Comparison of ENCODE assay signal across 24 cellular contexts in the genomic region with DNA sequence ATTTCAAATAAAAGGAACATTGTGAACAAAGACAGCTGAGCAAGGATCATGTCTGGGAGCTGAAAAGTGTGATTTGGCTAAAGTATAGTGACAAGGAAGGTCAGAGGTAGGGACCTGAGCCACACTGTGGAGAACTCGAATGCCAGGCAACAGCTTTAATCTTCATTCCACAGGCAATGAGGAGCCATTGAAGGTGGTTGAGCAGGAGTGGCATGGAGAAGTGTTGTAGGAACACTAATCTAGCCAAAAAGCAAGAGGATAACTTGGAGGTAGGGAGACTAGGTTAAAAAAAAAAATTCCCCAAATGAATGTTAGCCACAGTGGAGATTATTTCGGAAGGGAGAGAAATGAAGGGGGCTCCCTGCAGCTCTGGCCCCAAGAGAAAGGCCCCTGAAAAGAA.
DNase-seq lines count a peak whose midpoint lies in the region; FAIRE-seq and TF ChIP-seq lines count a peak whose summit lies in the region.
"Had no signal": no experiment of that assay in that cellular context is flagged by ENCODE, and none has a peak within 500 bp of the region (broad histone marks: within the 10 kb centered on the region; RNA-seq: fewer than 3 reads in every experiment).

No MANE protein-coding gene starts in this region.

- H4K5ac ChIP-seq in H1 (ENCODE audit: insufficient read length, low read depth, low read length): no peak overlapping the region

- H3K9me3 Mint-ChIP-seq in neural progenitor cell: peaks cover 11% of the 10 kb centered on the region
- H3K9me3 Mint-ChIP-seq: CD4-positive, alpha-beta T cell had no signal

- H3K23me2 ChIP-seq in H1 (ENCODE audit: low read depth, low read length): no peaks in the 10 kb centered on the region

- peaks cover 55% of the 10 kb centered on the region for H3F3A ChIP-seq in neural progenitor cell (ENCODE audit: low read depth)

- H3K27me3 ChIP-seq in H1 (replicated peaks in 1 of 4; ENCODE audit: control insufficient read depth in 3 of 4, extremely low read depth in 1 of 4, insufficient read depth in 3 of 4, low read length in 3 of 4) (no peaks in the 10 kb centered on the region), neural progenitor cell (no peaks in the 10 kb centered on the region), tibial nerve (no peaks in the 10 kb centered on the region), prostate gland (replicated peaks; ENCODE audit: insufficient read depth) (no peaks in the 10 kb centered on the region)

- 0 out of 2 replicates have a peak overlapping the region, but pooled peaks have one; percentile 72 for H2BK20ac ChIP-seq in H1 (ENCODE audit: low read length)

- H3K27ac Mint-ChIP-seq in neural progenitor cell: peak overlapping the region; percentile 61
- H3K27ac Mint-ChIP-seq: CD4-positive, alpha-beta T cell had no signal

- H3K36me3 ChIP-seq in H1 (ENCODE audit: control insufficient read depth in 2 of 4, insufficient read depth in 4 of 4, low read length in 3 of 4): no peaks in the 10 kb centered on the region
- H3K36me3 ChIP-seq in neural progenitor cell: no peaks in the 10 kb centered on the region
- no peaks in the 10 kb centered on the region for H3K36me3 ChIP-seq in tibial nerve
- H3K36me3 ChIP-seq in prostate gland: no peaks in the 10 kb centered on the region
- H3K36me3 ChIP-seq: BLaER1 treated with 17β-estradiol and CSF1 and Interleukin-3, amounts not matched to agents 10 nM and 100 nM had no signal

- H3K4me3 Mint-ChIP-seq in neural progenitor cell: peak overlapping the region; percentile 41
- H3K4me3 Mint-ChIP-seq: CD4-positive, alpha-beta T cell had no signal

- POLR2A ChIA-PET in H1 (lab: Charles Lee; ENCODE audit: partially characterized antibody): no interaction called here

- CTCF ChIA-PET in H1 (lab: Charles Lee; ENCODE audit: partially characterized antibody): interaction anchor here (1.2 to 1.5 kb wide), 2 partner anchors 29 to 51 kb away, joined by 4 to 6 read pairs; no protein-coding TSS in a partner anchor

- H3K4me1 ChIP-seq in H1 (replicated peaks in 1 of 4; ENCODE audit: control insufficient read depth in 3 of 4, insufficient read depth in 4 of 4, low read length in 3 of 4): peaks cover 0 to 14% (median 6%) of the 10 kb centered on the region in 4 experiments
- peaks cover 66% of the 10 kb centered on the region for H3K4me1 ChIP-seq in neural progenitor cell
- peaks cover 0 to 39% (median 4%) of the 10 kb centered on the region in 4 donors for H3K4me1 ChIP-seq in tibial nerve
- no peaks in the 10 kb centered on the region for H3K4me1 ChIP-seq in prostate gland (replicated peaks)

- FAIRE-seq in H1 (lab: Jason Lieb, UNC): no peak
- FAIRE-seq: A549, D721Med, HepG2 had no signal

- H3K18ac ChIP-seq in H1 (ENCODE audit: extremely low read depth, low read length): no peak overlapping the region

- TF ChIP-seq POLR2A in H1 (IDR thresholded peaks at IDR 0.05; ENCODE audit: control extremely low read depth in 1 of 2, low read depth in 2 of 2, low read length in 2 of 2) (no peak), tibial nerve (IDR thresholded peaks at IDR 0.05) (no peak), prostate gland (IDR thresholded peaks at IDR 0.05) (no peak)

- peaks cover 68% of the 10 kb centered on the region for H3K4me1 Mint-ChIP-seq in neural progenitor cell

- H2BK15ac ChIP-seq in H1 (ENCODE audit: low read length): no peak overlapping the region

- H3K4ac ChIP-seq in H1 (replicated peaks; ENCODE audit: insufficient read length, low read depth, low read length): no peak overlapping the region

- no peak overlapping the region for H2AFZ ChIP-seq in H1 (ENCODE audit: low read length)
- H2AFZ ChIP-seq in neural progenitor cell (replicated peaks): no peak overlapping the region

- no peak overlapping the region for H3K23ac ChIP-seq in H1 (ENCODE audit: insufficient read length)

- H4K20me1 ChIP-seq in H1 (replicated peaks in 1 of 2; ENCODE audit: control insufficient read depth in 1 of 2, insufficient read depth in 2 of 2, low read length in 2 of 2): no peaks in the 10 kb centered on the region
- H4K20me1 ChIP-seq in neural progenitor cell (ENCODE audit: low read depth): no peaks in the 10 kb centered on the region
- H4K20me1 ChIP-seq: BLaER1 treated with 17β-estradiol and CSF1 and Interleukin-3, amounts not matched to agents 10 nM and 100 nM had no signal

- H3K27me3 Mint-ChIP-seq in neural progenitor cell (ENCODE audit: insufficient read depth, low read depth): peaks cover 13% of the 10 kb centered on the region
- H3K27me3 Mint-ChIP-seq: CD4-positive, alpha-beta T cell had no signal

- H3K79me2 ChIP-seq in H1 (ENCODE audit: control insufficient read depth in 1 of 2, insufficient read depth in 2 of 2, low read length in 2 of 2): no peaks in the 10 kb centered on the region
- no peaks in the 10 kb centered on the region for H3K79me2 ChIP-seq in neural progenitor cell (ENCODE audit: low read depth)

- H3K56ac ChIP-seq in H1 (replicated peaks; ENCODE audit: insufficient read length, low read depth, low read length): no peak overlapping the region

- no peaks in the 10 kb centered on the region for H3K79me1 ChIP-seq in H1 (ENCODE audit: low read depth, low read length)

- intact Hi-C loops in prostate gland (cut with DNase I): loop anchor here (10.0 kb wide), 4 partner anchors 56 to 454 kb away; no protein-coding TSS in a partner anchor

- H2BK12ac ChIP-seq in H1 (ENCODE audit: low read depth, low read length): no peak overlapping the region

- H3K36me3 Mint-ChIP-seq in neural progenitor cell: peaks cover 2% of the 10 kb centered on the region

- no peak overlapping the region for H3K14ac ChIP-seq in H1 (ENCODE audit: insufficient read length)

- no peak for TF ChIP-seq CTCF in H1 (IDR thresholded peaks at IDR 0.05; ENCODE audit: control extremely low read depth in 1 of 3, insufficient read depth in 1 of 3, low read depth in 1 of 3, low read length in 3 of 3)
- no peak for TF ChIP-seq CTCF in neural progenitor cell (IDR thresholded peaks at IDR 0.05)
- no peak for TF ChIP-seq CTCF in tibial nerve (IDR thresholded peaks at IDR 0.05)
- no peak for TF ChIP-seq CTCF in prostate gland (IDR thresholded peaks at IDR 0.05)

- H3K9me3 ChIP-seq in H1 (ENCODE audit: insufficient read depth in 2 of 2, low read depth in 1 of 2, low read length in 1 of 2) (no peaks in the 10 kb centered on the region), neural progenitor cell (ENCODE audit: low read depth) (no peaks in the 10 kb centered on the region), tibial nerve (no peaks in the 10 kb centered on the region), prostate gland (no peaks in the 10 kb centered on the region)
- H3K9me3 ChIP-seq: A549; BLaER1 treated with 17β-estradiol and CSF1 and Interleukin-3, amounts not matched to agents 10 nM and 100 nM; SK-N-SH had no signal

- no peak for TF ChIP-seq RAD21 in H1 (IDR thresholded peaks at IDR 0.05 in 1 of 2, conservative IDR thresholded peaks at IDR 0.05 in 1 of 2; ENCODE audit: low read depth in 2 of 2, low read length in 2 of 2)

- 93% methylated on average over 2 of the region's 2 CpGs; no CpG with 5 or more reads in 1 of the 2 experiments for WGBS in H1 (ENCODE audit: extremely low coverage in 1 of 2, insufficient coverage in 1 of 2, insufficient read length in 1 of 2, insufficient replicate concordance in 2 of 2, low coverage in 1 of 2, low lambda C conversion rate in 2 of 2, missing lambda C conversion rate in 1 of 2), 2 experiments
- 66 to 76% methylated on average over 2 of the region's 2 CpGs for WGBS in tibial nerve, 2 donors
- WGBS in prostate gland: 89% methylated on average over 2 of the region's 2 CpGs

- H2BK120ac ChIP-seq in H1 (replicated peaks; ENCODE audit: low read depth, low read length): no peak overlapping the region

- H3K9ac ChIP-seq in H1 (replicated peaks in 1 of 4; ENCODE audit: extremely low read depth in 1 of 4, low read depth in 3 of 4, low read length in 3 of 4) (no peak overlapping the region), neural progenitor cell (no peak overlapping the region)
- H3K9ac ChIP-seq: BLaER1 treated with 17β-estradiol and CSF1 and Interleukin-3, amounts not matched to agents 10 nM and 100 nM; SK-N-SH had no signal

- peak overlapping the region; percentile 48 for H3K27ac ChIP-seq in angular gyrus (ENCODE audit: low read depth, low read length)
- H3K27ac ChIP-seq in H1 (ENCODE audit: low read depth, low read length): no peak overlapping the region
- H3K27ac ChIP-seq in neural progenitor cell: peak overlapping the region; percentile 89
- peak overlapping the region in 3 of 4 donors; percentile 19 to 80 (median 77) for H3K27ac ChIP-seq in tibial nerve
- H3K27ac ChIP-seq in prostate gland: no peak overlapping the region
- H3K27ac ChIP-seq: A549; BLaER1 treated with 17β-estradiol and CSF1 and Interleukin-3, amounts not matched to agents 10 nM and 100 nM had no signal

- TF ChIP-seq EP300 in H1 (IDR thresholded peaks at IDR 0.05; ENCODE audit: borderline replicate concordance in 1 of 2, low read depth in 2 of 2, low read length in 2 of 2) (no peak), tibial nerve (IDR thresholded peaks at IDR 0.05) (no peak)

- DNase-seq in H1 (ENCODE audit: low read depth in 1 of 2, low spot score in 2 of 2) (no peak), neural progenitor cell (ENCODE audit: low spot score) (no peak), tibial nerve (ENCODE audit: low spot score in 2 of 2) (no peak), islet precursor cell (no peak), prostate gland (ENCODE audit: low spot score) (no peak), NCI-H526 treated with DMSO at 0.1 percent for 48 hours (lab: John Stamatoyannopoulos, UW) (no peak)
- DNase-seq: AML-193; CD4-positive, alpha-beta T cell; GOT3; HCEC 1CT; Karpas-422; NCI-H1092 treated with DMSO at 0.1 percent for 48 hours; NCI-H1436; NCI-H187 treated with DMSO at 0.1 percent for 48 hours; NCI-H446; NCI-H524 treated with DMSO at 0.1 percent for 48 hours; NK-92 treated with Interleukin-12 subunit alpha and Interleukin-12 subunit beta, amount 100 ng/mL, for 24 hours; PC-3; SK-N-SH had no signal

- no peak overlapping the region for H4K91ac ChIP-seq in H1 (replicated peaks; ENCODE audit: insufficient read length, low read length)

- no peak overlapping the region for H2AK5ac ChIP-seq in H1 (ENCODE audit: low read depth, low read length)

- H3K4me2 ChIP-seq in H1 (ENCODE audit: insufficient read depth in 1 of 2, low read depth in 2 of 2, low read length in 2 of 2) (no peak overlapping the region), neural progenitor cell (no peak overlapping the region)
- H3K4me2 ChIP-seq: A549, SK-N-SH had no signal

- H2BK5ac ChIP-seq in H1 (ENCODE audit: low read depth, low read length): no peak overlapping the region; the same call in 1 of the 2 replicates

- H3K4me3 ChIP-seq in H1 (ENCODE audit: extremely low read depth in 1 of 4, insufficient read depth in 2 of 4, low read depth in 3 of 4, low read length in 4 of 4) (no peak overlapping the region), neural progenitor cell (no peak overlapping the region), tibial nerve (no peak overlapping the region), prostate gland (no peak overlapping the region)
- H3K4me3 ChIP-seq: A549; BLaER1 treated with 17β-estradiol and CSF1 and Interleukin-3, amounts not matched to agents 10 nM and 100 nM had no signal

- no peak overlapping the region for H4K8ac ChIP-seq in H1 (ENCODE audit: extremely low read depth, insufficient read depth, low read length)

TF ChIP-seq in H1, 55 proteins besides CTCF, POLR2A, EP300 and RAD21 (continues in another document):
- TF ChIP-seq KDM1A (IDR thresholded peaks at IDR 0.05; ENCODE audit: borderline replicate concordance, low read length): peak; percentile 56; the same call in 1 of the 2 replicates

Comparison
In these comparisons a context has a peak if more than half of its experiments do, and no peak if none do; other contexts are left out.
1. H3K27ac ChIP-seq: peak in angular gyrus (single experiment), neural progenitor cell (single experiment) and tibial nerve (3 of 4); none in H1 (single experiment) and prostate gland (0 of 2).